ENCODE assay signal across 1 cellular context in genomic region chrX:140943513-140943912, GRCh38.
TF ChIP-seq lines count a peak whose summit lies in the region.

No MANE protein-coding gene starts in this region.

TF ChIP-seq in HepG2, 621 proteins besides CTCF, POLR2A, EP300 and RAD21:
- TF ChIP-seq MAFK (conservative IDR thresholded peaks at IDR 0.05 in 1 of 2, IDR thresholded peaks at IDR 0.05 in 1 of 2; ENCODE audit: low read length in 2 of 2) (no peak), ZNF614 (CRISPR knock-in tag; IDR thresholded peaks at IDR 0.05; ENCODE audit: borderline replicate concordance) (no peak), KAT7 (CRISPR knock-in tag; IDR thresholded peaks at IDR 0.05; ENCODE audit: borderline replicate concordance) (no peak), ZNF225 (CRISPR knock-in tag; IDR thresholded peaks at IDR 0.05) (no peak), RFX3 (CRISPR knock-in tag; IDR thresholded peaks at IDR 0.05) (no peak), ZNF850 (CRISPR knock-in tag; conservative IDR thresholded peaks at IDR 0.05) (no peak), ZSCAN21 (CRISPR knock-in tag; IDR thresholded peaks at IDR 0.05; ENCODE audit: borderline replicate concordance) (no peak), ZNF773 (CRISPR knock-in tag; IDR thresholded peaks at IDR 0.05; ENCODE audit: borderline replicate concordance) (no peak), ARID2 (CRISPR knock-in tag; IDR thresholded peaks at IDR 0.05; ENCODE audit: borderline replicate concordance) (no peak), SKI (IDR thresholded peaks at IDR 0.05; ENCODE audit: partially characterized antibody) (no peak), MTF2 (CRISPR knock-in tag; IDR thresholded peaks at IDR 0.05; ENCODE audit: borderline replicate concordance) (no peak), MED13 (CRISPR knock-in tag; IDR thresholded peaks at IDR 0.05) (no peak), CENPX (CRISPR knock-in tag; IDR thresholded peaks at IDR 0.05) (no peak), NCOA1 (CRISPR knock-in tag; IDR thresholded peaks at IDR 0.05) (no peak)
